In genomic region chr11:125728969-125729368, GRCh38 we compare ENCODE assay signal across 31 cellular contexts. TPM values are rescaled to one million over a fixed set of nuclear protein-coding genes. Genes with fewer than 3 reads are reported as not detected.
"Had no signal": no experiment of that assay in that cellular context is flagged by ENCODE, and none has a peak within 500 bp of the region (broad histone marks: within the 10 kb centered on the region; RNA-seq: fewer than 3 reads in every experiment).

No MANE protein-coding gene starts in this region.

- H3K4me3 ChIP-seq: colonic mucosa, esophagus muscularis mucosa, gastrocnemius medialis, heart right ventricle, left lung, lower lobe of right lung, mucosa of descending colon had no signal

- H3K36me3 ChIP-seq: colonic mucosa, esophagus muscularis mucosa, gastrocnemius medialis, heart right ventricle, left lung, lower lobe of right lung had no signal

- H3K4me1 ChIP-seq: colonic mucosa, esophagus muscularis mucosa, foreskin keratinocyte, gastrocnemius medialis, heart right ventricle, left lung, lower lobe of right lung had no signal

- H3K27ac ChIP-seq: colonic mucosa, epithelial cell of prostate, esophagus muscularis mucosa, foreskin keratinocyte, gastrocnemius medialis, heart right ventricle, left lung, lower lobe of right lung had no signal

- ATAC-seq: effector memory CD8-positive, alpha-beta T cell; foreskin keratinocyte; gastrocnemius medialis; heart right ventricle; left cardiac atrium; left lung; left ventricle myocardium superior; lower lobe of right lung; mucosa of descending colon had no signal

- H3K9me3 ChIP-seq: colonic mucosa, esophagus muscularis mucosa, gastrocnemius medialis, heart right ventricle, left lung, lower lobe of right lung, mucosa of descending colon had no signal

- DNase-seq: colonic mucosa; cortex of kidney; effector CD8-positive, alpha-beta T cell; effector memory CD8-positive, alpha-beta T cell; endodermal cell; erythroblast; foreskin keratinocyte; gastrocnemius medialis; glutamatergic neuron; head of caudate nucleus; heart right ventricle; hippocampal formation; left cardiac atrium; left lung; left ventricle myocardium superior; lower lobe of right lung; mesenchymal stem cell; mucosa of descending colon; naive B cell had no signal

- H3K27me3 ChIP-seq: colonic mucosa, esophagus muscularis mucosa, gastrocnemius medialis, left lung had no signal

RNA-seq across cellular contexts. Expression of gene PATE1, which starts 17.1 kb away (rescaled TPM):
- total RNA-seq: colonic mucosa, dermis microvascular lymphatic vessel endothelial cell, endodermal cell, esophagus muscularis mucosa, fibroblast of villous mesenchyme, foreskin keratinocyte, gastrocnemius medialis, glomerular endothelial cell, heart right ventricle, kidney epithelial cell, left cardiac atrium, left lung, left ventricle myocardium superior, lower leg skin, lower lobe of right lung, lung microvascular endothelial cell, mesenteric fat pad, mesothelial cell of epicardium, mucosa of descending colon, myocyte had no signal
- polyA plus RNA-seq: foreskin keratinocyte, heart right ventricle, keratinocyte had no signal

RNA-seq across cellular contexts. Expression of gene ACRV1, which starts 48.3 kb away (rescaled TPM):
- total RNA-seq: colonic mucosa, esophagus muscularis mucosa, fibroblast of villous mesenchyme, foreskin keratinocyte, gastrocnemius medialis, glomerular endothelial cell, heart right ventricle, kidney epithelial cell, left cardiac atrium, left lung, left ventricle myocardium superior, lower leg skin, lower lobe of right lung, mesenteric fat pad, myocyte had no signal
- polyA plus RNA-seq: foreskin keratinocyte, heart right ventricle, keratinocyte had no signal

RNA-seq across cellular contexts. Expression of gene PATE2, which starts 49.7 kb away (rescaled TPM):
- total RNA-seq: colonic mucosa, esophagus muscularis mucosa, fibroblast of villous mesenchyme, foreskin keratinocyte, gastrocnemius medialis, heart right ventricle, kidney epithelial cell, left cardiac atrium, left lung, left ventricle myocardium superior, lower leg skin, lower lobe of right lung, mesenteric fat pad, myocyte had no signal
- polyA plus RNA-seq: foreskin keratinocyte, heart right ventricle, keratinocyte had no signal

RNA-seq across cellular contexts. Expression of gene PATE3, which starts 59.0 kb away (rescaled TPM):
- total RNA-seq: colonic mucosa, dermis microvascular lymphatic vessel endothelial cell, endodermal cell, esophagus muscularis mucosa, fibroblast of villous mesenchyme, foreskin keratinocyte, gastrocnemius medialis, glomerular endothelial cell, heart right ventricle, kidney epithelial cell, left cardiac atrium, left lung, left ventricle myocardium superior, lower leg skin, lower lobe of right lung, lung microvascular endothelial cell, mesenteric fat pad, mesothelial cell of epicardium, mucosa of descending colon, myocyte had no signal
- polyA plus RNA-seq: foreskin keratinocyte, heart right ventricle, keratinocyte had no signal
